In genomic region chr1:30627206-30627605, GRCh38 we compare ENCODE assay signal across 7 cellular contexts.
"Had no signal": no experiment of that assay in that cellular context is flagged by ENCODE, and none has a peak within 500 bp of the region (broad histone marks: within the 10 kb centered on the region; RNA-seq: fewer than 3 reads in every experiment).

No MANE protein-coding gene starts in this region.

- DNase-seq: GM23248, GOT3, H7, HFFc6, KG1 had no signal

- H3K27ac ChIP-seq: GM23248, HL-60 had no signal

- H3K4me3 ChIP-seq: GM23248, HAP-1 had no signal

- H3K4me1 ChIP-seq: HAP-1 had no signal

- H3K9me3 ChIP-seq: HAP-1 had no signal

- H3K36me3 ChIP-seq: HAP-1 had no signal
